In genomic region chr17:57534863-57535651, GRCh38 we compare ENCODE assay signal across 12 cellular contexts.
A peak's percentile ranks its signal among the peaks of the same experiment; 100 is the strongest.
DNase-seq lines count a peak whose midpoint lies in the region; ATAC-seq, FAIRE-seq and TF ChIP-seq lines count a peak whose summit lies in the region.
"Had no signal": no experiment of that assay in that cellular context is flagged by ENCODE, and none has a peak within 500 bp of the region (broad histone marks: within the 10 kb centered on the region; RNA-seq: fewer than 3 reads in every experiment).

No MANE protein-coding gene starts in this region.

- peak overlapping the region; percentile 67 for H3K27ac Mint-ChIP-seq in glutamatergic neuron (ENCODE audit: unreplicated experiment)

- no peak overlapping the region for H3K4me3 Mint-ChIP-seq in glutamatergic neuron (ENCODE audit: unreplicated experiment)
- H3K4me3 Mint-ChIP-seq: B cell had no signal

- H3K4me3 ChIP-seq in left ventricle myocardium inferior: no peak overlapping the region

- peak; percentile 48 for ATAC-seq in Right ventricle myocardium superior (ENCODE audit: poor library complexity)
- ATAC-seq in HG02870 (IDR thresholded peaks at IDR 0.05; ENCODE audit: unreplicated experiment): no peak

- intact Hi-C loops in Right ventricle myocardium superior (cut with DNase I) (no loop called here), left ventricle myocardium inferior (cut with micrococcal nuclease) (no loop called here)

- peaks cover 7% of the 10 kb centered on the region for H3K9me3 Mint-ChIP-seq in glutamatergic neuron (ENCODE audit: unreplicated experiment)

- no peak overlapping the region for H3K27ac ChIP-seq in left ventricle myocardium inferior (replicated peaks)
- H3K27ac ChIP-seq: brain microvascular endothelial cell had no signal

- H3K27me3 ChIP-seq in left ventricle myocardium inferior (ENCODE audit: low read depth): no peaks in the 10 kb centered on the region
- H3K27me3 ChIP-seq: brain microvascular endothelial cell had no signal

- H3K4me1 Mint-ChIP-seq in glutamatergic neuron (ENCODE audit: low read depth, unreplicated experiment): peaks cover 25% of the 10 kb centered on the region

- no peaks in the 10 kb centered on the region for H3K9me3 ChIP-seq in left ventricle myocardium inferior (replicated peaks)

- H3K36me3 ChIP-seq in left ventricle myocardium inferior: no peaks in the 10 kb centered on the region
- H3K36me3 ChIP-seq: brain microvascular endothelial cell had no signal

- peaks cover 7% of the 10 kb centered on the region for H3K27me3 Mint-ChIP-seq in glutamatergic neuron (ENCODE audit: unreplicated experiment)
- H3K27me3 Mint-ChIP-seq: B cell had no signal

- peak; percentile 76 for FAIRE-seq in urothelium cell line (lab: Jason Lieb, UNC)
- FAIRE-seq: frontal cortex had no signal

- TF ChIP-seq CTCF in left ventricle myocardium inferior (IDR thresholded peaks at IDR 0.05; ENCODE audit: borderline replicate concordance) (no peak), glutamatergic neuron (IDR thresholded peaks at IDR 0.05; ENCODE audit: partially characterized antibody, unreplicated experiment) (no peak)

- H3K4me1 ChIP-seq in left ventricle myocardium inferior: peaks cover 55% of the 10 kb centered on the region

- DNase-seq in Right ventricle myocardium superior (no peak), left ventricle myocardium inferior (no peak), NCI-H524 treated with DMSO at 0.1 percent for 48 hours (lab: John Stamatoyannopoulos, UW) (peak; percentile 99), glutamatergic neuron (no peak), urothelium cell line (ENCODE audit: low spot score) (no peak), globus pallidus (ENCODE audit: low spot score) (no peak)
- no peak for DNase-seq in stimulated activated CD4-positive, alpha-beta T cell treated with anti-CD3 and anti-CD28 coated beads, Interleukin-12 subunit alpha, Interleukin-12 subunit beta, amount 100 ng/mL, for 4 hours
- DNase-seq: brain microvascular endothelial cell, NCI-H1048 had no signal

- H3K36me3 Mint-ChIP-seq in glutamatergic neuron (ENCODE audit: unreplicated experiment): no peaks in the 10 kb centered on the region
